26 cellular contexts compared by ENCODE assay signal in the genomic region with DNA sequence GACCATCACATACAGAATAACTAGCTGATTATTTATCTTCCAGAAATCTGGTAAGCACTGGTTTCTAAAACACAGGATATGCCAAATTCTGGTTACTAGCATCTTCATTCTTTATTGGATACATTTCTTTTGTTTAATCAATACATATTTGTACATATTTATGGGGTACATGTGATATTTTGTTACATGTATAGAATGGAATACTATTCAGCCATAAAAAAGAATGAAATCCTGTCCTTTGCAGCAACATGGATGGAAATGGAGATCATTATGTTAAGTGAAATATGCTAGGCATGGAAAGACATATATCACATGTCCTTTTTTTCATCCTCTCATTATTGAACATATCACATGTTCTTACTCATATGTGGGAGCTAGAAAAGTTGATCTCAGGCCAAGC. TPM values are rescaled to one million over a fixed set of nuclear protein-coding genes. Genes with fewer than 3 reads are reported as not detected.
A peak's percentile ranks its signal among the peaks of the same experiment; 100 is the strongest.
DNase-seq lines count a peak whose midpoint lies in the region; ATAC-seq, FAIRE-seq and TF ChIP-seq lines count a peak whose summit lies in the region.
"Had no signal": no experiment of that assay in that cellular context is flagged by ENCODE, and none has a peak within 500 bp of the region (broad histone marks: within the 10 kb centered on the region; RNA-seq: fewer than 3 reads in every experiment).

No MANE protein-coding gene starts in this region.

- no peak overlapping the region for H2AFZ ChIP-seq in K562 (ENCODE audit: low read depth, low read length)

- no peak overlapping the region for H3K4me3 ChIP-seq in K562
- H3K4me3 ChIP-seq: BLaER1, GM12878 had no signal

- H3K4me2 ChIP-seq in K562 (ENCODE audit: insufficient read depth, low read length) = no peak overlapping the region
- H3K4me2 ChIP-seq: BLaER1 had no signal

- TF ChIP-seq CTCF in K562 (IDR thresholded peaks at IDR 0.05 in 2 of 3, conservative IDR thresholded peaks at IDR 0.05 in 1 of 3; ENCODE audit: insufficient read depth in 2 of 3, low read depth in 1 of 3, low read length in 3 of 3) (no peak), mesothelial cell of epicardium (IDR thresholded peaks at IDR 0.05; ENCODE audit: unreplicated experiment) (no peak)

- H3K36me3 Mint-ChIP-seq in mesothelial cell of epicardium = no peaks in the 10 kb centered on the region
- H3K36me3 Mint-ChIP-seq in natural killer cell treated with Interleukin-12 subunit alpha and Interleukin-12 subunit beta and Interleukin-15 and Interleukin-18, amount 100 ng/mL, for 72 hours = no peaks in the 10 kb centered on the region
- H3K36me3 Mint-ChIP-seq: CD14-positive monocyte; CD4-positive, alpha-beta memory T cell; CD4-positive, CD25-positive, alpha-beta regulatory T cell; CD8-positive, alpha-beta memory T cell had no signal

- FAIRE-seq in HTR-8/SVneo (lab: Jason Lieb, UNC) (peak; percentile 40), K562 (lab: Jason Lieb, UNC) (no peak)
- FAIRE-seq: A204.1, GM12878, GM12892, GM19239 had no signal

- no peak overlapping the region for H3K9ac ChIP-seq in K562 (ENCODE audit: insufficient read depth in 1 of 2, low read depth in 2 of 2, low read length in 2 of 2)
- H3K9ac ChIP-seq: BLaER1 had no signal

- peaks cover 7 to 13% of the 10 kb centered on the region in 2 experiments; a peak in 3 of 5 replicates for H3K4me1 ChIP-seq in K562 (replicated peaks in 1 of 2; ENCODE audit: control insufficient read depth in 2 of 2, insufficient read depth in 2 of 2, low read length in 2 of 2)
- H3K4me1 ChIP-seq: BE2C, BLaER1 had no signal

- H3K27me3 Mint-ChIP-seq in mesothelial cell of epicardium (ENCODE audit: low read depth) = peaks cover 10% of the 10 kb centered on the region
- H3K27me3 Mint-ChIP-seq in natural killer cell treated with Interleukin-12 subunit alpha and Interleukin-12 subunit beta and Interleukin-15 and Interleukin-18, amount 100 ng/mL, for 72 hours = no peaks in the 10 kb centered on the region
- H3K27me3 Mint-ChIP-seq: CD4-positive, alpha-beta memory T cell; CD4-positive, CD25-positive, alpha-beta regulatory T cell; CD8-positive, alpha-beta memory T cell had no signal

- H3K4me1 Mint-ChIP-seq in mesothelial cell of epicardium = no peaks in the 10 kb centered on the region
- H3K4me1 Mint-ChIP-seq in natural killer cell treated with Interleukin-12 subunit alpha and Interleukin-12 subunit beta and Interleukin-15 and Interleukin-18, amount 100 ng/mL, for 72 hours (ENCODE audit: low read depth in 2 of 2) = peaks cover 5 to 12% of the 10 kb centered on the region in 2 donors

- no peak overlapping the region for H3K4me3 Mint-ChIP-seq in mesothelial cell of epicardium
- no peak overlapping the region for H3K4me3 Mint-ChIP-seq in natural killer cell treated with Interleukin-12 subunit alpha and Interleukin-12 subunit beta and Interleukin-15 and Interleukin-18, amount 100 ng/mL, for 72 hours
- H3K4me3 Mint-ChIP-seq: CD14-positive monocyte; CD4-positive, alpha-beta memory T cell; CD4-positive, CD25-positive, alpha-beta regulatory T cell; CD8-positive, alpha-beta memory T cell had no signal

- no peak overlapping the region for H3K27ac Mint-ChIP-seq in mesothelial cell of epicardium
- H3K27ac Mint-ChIP-seq in natural killer cell treated with Interleukin-12 subunit alpha and Interleukin-12 subunit beta and Interleukin-15 and Interleukin-18, amount 100 ng/mL, for 72 hours = no peak overlapping the region
- H3K27ac Mint-ChIP-seq: CD4-positive, CD25-positive, alpha-beta regulatory T cell had no signal

- TF ChIP-seq EP300 in K562 (IDR thresholded peaks at IDR 0.05; ENCODE audit: low read length) = no peak

- no peak for DNase-seq in HTR-8/SVneo (ENCODE audit: insufficient read length, low spot score)
- DNase-seq in K562 (ENCODE audit: extremely low read depth in 1 of 4, low spot score in 3 of 4) = no peak
- DNase-seq in mesothelial cell of epicardium (ENCODE audit: low spot score in 2 of 2, unreplicated experiment in 2 of 2) = no peak
- no peak for DNase-seq in natural killer cell treated with Interleukin-12 subunit alpha and Interleukin-12 subunit beta and Interleukin-15 and Interleukin-18, amount 100 ng/mL, for 72 hours (ENCODE audit: low spot score)
- DNase-seq: 8988T; ACHN; BE2C; C1 segment of cervical spinal cord; CD4-positive, alpha-beta memory T cell; CD4-positive, CD25-positive, alpha-beta regulatory T cell; CD8-positive, alpha-beta memory T cell; COR-L47; DMS 273 treated with DMSO at 0.1 percent for 48 hours; DMS153; DMS53; DMS79; DND-41; EL; GDM1 had no signal

- TF ChIP-seq RAD21 in K562 (CRISPR knock-in tag; conservative IDR thresholded peaks at IDR 0.05 in 1 of 2, IDR thresholded peaks at IDR 0.05 in 1 of 2) = no peak

- no peaks in the 10 kb centered on the region for H3K27me3 ChIP-seq in K562 (ENCODE audit: control insufficient read depth in 2 of 2, insufficient read depth in 2 of 2, low read length in 2 of 2)
- H3K27me3 ChIP-seq: BE2C, BLaER1 had no signal

- H3K9me3 Mint-ChIP-seq in mesothelial cell of epicardium = no peaks in the 10 kb centered on the region
- H3K9me3 Mint-ChIP-seq in natural killer cell treated with Interleukin-12 subunit alpha and Interleukin-12 subunit beta and Interleukin-15 and Interleukin-18, amount 100 ng/mL, for 72 hours = no peaks in the 10 kb centered on the region
- H3K9me3 Mint-ChIP-seq: CD14-positive monocyte; CD4-positive, alpha-beta memory T cell; CD4-positive, CD25-positive, alpha-beta regulatory T cell; CD8-positive, alpha-beta memory T cell had no signal

- H3K9me1 ChIP-seq in K562 (ENCODE audit: control insufficient read depth, insufficient read depth, low read length) = no peaks in the 10 kb centered on the region

- no peaks in the 10 kb centered on the region for H4K20me1 ChIP-seq in K562 (replicated peaks; ENCODE audit: control insufficient read depth, insufficient read depth, low read length)
- H4K20me1 ChIP-seq: BLaER1 had no signal

- H3K36me3 ChIP-seq in K562 (ENCODE audit: control insufficient read depth, insufficient read depth, low read length) = no peaks in the 10 kb centered on the region
- H3K36me3 ChIP-seq: BE2C, BLaER1 had no signal

- POLR2A ChIA-PET in K562 (lab: Yijun Ruan, JAX) = interaction anchor here (0.7 to 1.0 kb wide), 2 partner anchors 24 to 32 kb away, joined by 3 to 4 read pairs; no protein-coding TSS in a partner anchor

- no peak overlapping the region for H3K27ac ChIP-seq in K562 (ENCODE audit: extremely low read depth, low read depth, low read length)
- H3K27ac ChIP-seq: BLaER1 had no signal

- TF ChIP-seq POLR2A in K562 (conservative IDR thresholded peaks at IDR 0.05) = no peak

- CTCF ChIA-PET in K562 (lab: Yijun Ruan, JAX; ENCODE audit: low intra/inter-chr PET ratio) = no interaction called here

- intact Hi-C loops in K562 (cut with micrococcal nuclease) = no loop called here

- no peak for ATAC-seq in K562
- no peak for ATAC-seq in HG02588 (IDR thresholded peaks at IDR 0.05; ENCODE audit: unreplicated experiment)
- no peak for ATAC-seq in natural killer cell treated with Interleukin-12 subunit alpha and Interleukin-12 subunit beta and Interleukin-15 and Interleukin-18, amount 100 ng/mL, for 72 hours
- ATAC-seq: GM12878 had no signal

- in situ Hi-C loops in K562 (cut with MboI) = no loop called here

- H3K9me3 ChIP-seq in K562 (replicated peaks; ENCODE audit: control insufficient read depth, insufficient read depth, low read depth, low read length) = no peaks in the 10 kb centered on the region
- H3K9me3 ChIP-seq: BE2C had no signal

- no peaks in the 10 kb centered on the region for H3K79me2 ChIP-seq in K562 (ENCODE audit: control insufficient read depth, insufficient read depth, low read length)

- no TSS peak for BruUV-seq in K562 (replicated peaks; lab: Mats Ljungman, UMichigan)

TF ChIP-seq in K562, 482 proteins besides CTCF, POLR2A, EP300 and RAD21 (continues in another document):
- peak; percentile 56 for TF ChIP-seq RBM25 (IDR thresholded peaks at IDR 0.05; ENCODE audit: low read depth, low read length, severe bottlenecking)
- TF ChIP-seq ZNF146 (CRISPR knock-in tag; IDR thresholded peaks at IDR 0.05; ENCODE audit: unreplicated experiment) = peak; percentile 53
- TF ChIP-seq, protein P1, sequence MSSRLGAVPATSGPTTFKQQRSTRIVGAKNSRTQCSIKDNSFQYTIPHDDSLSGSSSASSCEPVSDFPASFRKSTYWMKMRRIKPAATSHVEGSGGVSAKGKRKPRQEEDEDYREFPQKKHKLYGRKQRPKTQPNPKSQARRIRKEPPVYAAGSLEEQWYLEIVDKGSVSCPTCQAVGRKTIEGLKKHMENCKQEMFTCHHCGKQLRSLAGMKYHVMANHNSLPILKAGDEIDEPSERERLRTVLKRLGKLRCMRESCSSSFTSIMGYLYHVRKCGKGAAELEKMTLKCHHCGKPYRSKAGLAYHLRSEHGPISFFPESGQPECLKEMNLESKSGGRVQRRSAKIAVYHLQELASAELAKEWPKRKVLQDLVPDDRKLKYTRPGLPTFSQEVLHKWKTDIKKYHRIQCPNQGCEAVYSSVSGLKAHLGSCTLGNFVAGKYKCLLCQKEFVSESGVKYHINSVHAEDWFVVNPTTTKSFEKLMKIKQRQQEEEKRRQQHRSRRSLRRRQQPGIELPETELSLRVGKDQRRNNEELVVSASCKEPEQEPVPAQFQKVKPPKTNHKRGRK (tag; IDR thresholded peaks at IDR 0.05) = no peak

RNA-seq across cellular contexts. Expression of a gene that starts 32.7 kb away (rescaled TPM):
- 13.1 and 32.6 TPM in 2 replicates for total RNA-seq in K562 (2011; cell fraction: chromatin; rRNA removed; ENCODE audit: low replicate concordance)
- total RNA-seq in K562 (2011; cell fraction: nucleolus; rRNA removed) = 11.2 and 12.5 TPM in 2 replicates
- total RNA-seq in K562 (2011; cell fraction: nucleoplasm; rRNA removed) = 20.3 and 27.3 TPM in 2 replicates
- total RNA-seq in K562 (2014; rRNA removed) (5.6 and 6.2 TPM in 2 replicates), K562 (2014; rRNA removed; fragmentation: Illumina TruSeq; extraction: Trizol) (13.5 and 14.8 TPM in 2 replicates), K562 (2015; rRNA removed; fragmentation: Illumina TruSeq; extraction: Trizol) (10.6 and 11.2 TPM in 2 replicates), K562 (2021) (12.7 and 13.1 TPM in 2 replicates), mesothelial cell of epicardium (33.2 to 33.7 TPM (median 33.5 TPM) in 3 replicates)
- polyA plus RNA-seq in K562 (2011; rRNA removed) (7.3 and 8.3 TPM in 2 replicates), K562 (2014; fragmentation: Illumina TruSeq; extraction: Trizol) (12.8 and 14.1 TPM in 2 replicates), K562 (2014; fragmentation: Nextera tagmentation; extraction: Ambion mirVana) (1 to 10 TPM; 1.6 TPM), K562 (2014; rRNA removed) (8.8 and 9.8 TPM in 2 replicates)
- polyA plus RNA-seq in K562 (2011; cell fraction: cytosol; rRNA removed) = 1.8 and 4.2 TPM in 2 replicates
- 6.5 and 7.7 TPM in 2 replicates for polyA plus RNA-seq in K562 (2011; cell fraction: nucleus; rRNA removed)
- 9.8 and 11.3 TPM in 2 replicates for polyA plus RNA-seq in K562 (2012)
- polyA minus RNA-seq in K562 (2011; rRNA and poly(A)+ RNA removed) = 6.8 and 7.8 TPM in 2 replicates
- 5.3 and 6.5 TPM in 2 replicates for polyA minus RNA-seq in K562 (2011; cell fraction: cytosol; rRNA and poly(A)+ RNA removed)
- 5.9 and 10.9 TPM in 2 replicates for polyA minus RNA-seq in K562 (2011; cell fraction: nucleus; rRNA and poly(A)+ RNA removed)
- total RNA-seq in natural killer cell treated with Interleukin-12 subunit alpha and Interleukin-12 subunit beta and Interleukin-15 and Interleukin-18, amount 100 ng/mL, for 72 hours = 10 to 100 TPM; 39.1 to 41.8 TPM
